13 cellular contexts compared by ENCODE assay signal in the genomic region with DNA sequence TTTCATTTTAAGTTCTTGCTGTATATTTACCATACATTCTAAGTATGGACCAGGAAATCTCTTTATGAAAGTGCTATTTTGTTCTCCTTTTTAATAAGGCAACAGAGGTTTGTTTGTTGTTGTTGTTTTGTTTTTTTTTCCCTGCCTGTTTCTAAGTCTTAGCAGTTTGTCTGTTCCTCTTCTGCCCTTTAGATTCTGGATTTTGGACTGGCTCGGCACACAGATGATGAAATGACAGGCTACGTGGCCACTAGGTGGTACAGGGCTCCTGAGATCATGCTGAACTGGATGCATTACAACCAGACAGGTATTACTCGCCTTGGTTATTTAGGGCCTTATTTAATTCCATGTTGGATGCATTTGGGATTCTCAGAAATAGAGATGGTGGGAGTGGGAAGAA. TPM values are rescaled to one million over a fixed set of nuclear protein-coding genes. Genes with fewer than 3 reads are reported as not detected.
DNase-seq lines count a peak whose midpoint lies in the region; ATAC-seq, FAIRE-seq and TF ChIP-seq lines count a peak whose summit lies in the region.
"Had no signal": no experiment of that assay in that cellular context is flagged by ENCODE, and none has a peak within 500 bp of the region (broad histone marks: within the 10 kb centered on the region; RNA-seq: fewer than 3 reads in every experiment).

No MANE protein-coding gene starts in this region.

- H3F3A ChIP-seq in PC-3 (ENCODE audit: low read length, unreplicated experiment), result no peaks in the 10 kb centered on the region

- BruUV-seq in PC-3 (replicated peaks; lab: Mats Ljungman, UMichigan), result no TSS peak

- H3K4me3 ChIP-seq in PC-3 (ENCODE audit: low read length), result no peak overlapping the region
- no peak overlapping the region for H3K4me3 ChIP-seq in foreskin fibroblast (ENCODE audit: low read depth in 1 of 2, low read length in 2 of 2)
- H3K4me3 ChIP-seq in uterus, result no peak overlapping the region

- no peak for FAIRE-seq in urothelium cell line (lab: Jason Lieb, UNC)

- CTCF ChIA-PET in PC-3 (lab: Charles Lee), result no interaction called here

- H3K9me3 Mint-ChIP-seq in activated naive CD8-positive, alpha-beta T cell (ENCODE audit: low read depth), result no peaks in the 10 kb centered on the region
- no peaks in the 10 kb centered on the region for H3K9me3 Mint-ChIP-seq in activated naive CD8-positive, alpha-beta T cell treated with anti-CD3 and anti-CD28 coated beads, Interleukin-2, amount 50 U/mL, for 24 hours

- no peaks in the 10 kb centered on the region for H3K9me3 ChIP-seq in PC-3 (ENCODE audit: low read length)
- no peaks in the 10 kb centered on the region for H3K9me3 ChIP-seq in uterus

- H3K4me3 Mint-ChIP-seq in activated naive CD8-positive, alpha-beta T cell, result no peak overlapping the region
- H3K4me3 Mint-ChIP-seq in activated naive CD8-positive, alpha-beta T cell treated with anti-CD3 and anti-CD28 coated beads, Interleukin-2, amount 50 U/mL, for 24 hours, result no peak overlapping the region
- H3K4me3 Mint-ChIP-seq: T-helper 1 cell treated with Interleukin-12 subunit alpha and Interleukin-12 subunit beta and Interleukin-4 antibody, amounts not matched to agents 30 μg/mL and 1 μg/mL, for 36 hours had no signal

- H4K20me1 ChIP-seq in PC-3 (ENCODE audit: low read length), result peaks cover 8% of the 10 kb centered on the region; the same call in 1 of the 2 replicates

- no peak overlapping the region for H3K9ac ChIP-seq in PC-3 (ENCODE audit: low read length)

- DNase-seq in activated naive CD8-positive, alpha-beta T cell treated with anti-CD3 and anti-CD28 coated beads, Interleukin-2, amount 50 U/mL, for 24 hours, result no peak
- DNase-seq in PC-3 (peak; percentile 30), foreskin fibroblast (no peak), uterus (no peak), urothelium cell line (ENCODE audit: low spot score) (no peak), NCI-H446 treated with DMSO at 0.1 percent for 48 hours (lab: John Stamatoyannopoulos, UW) (no peak)
- DNase-seq: activated effector memory CD4-positive, alpha-beta T cell treated with Interleukin-2 at 50 U/mL for 16 hours; NCI-H1436; stimulated activated CD4-positive, alpha-beta T cell treated with anti-CD3 and anti-CD28 coated beads, Interleukin-2, amount 100 ng/mL, for 48 hours had no signal

- no peaks in the 10 kb centered on the region for H3K27me3 Mint-ChIP-seq in activated naive CD8-positive, alpha-beta T cell
- no peaks in the 10 kb centered on the region for H3K27me3 Mint-ChIP-seq in activated naive CD8-positive, alpha-beta T cell treated with anti-CD3 and anti-CD28 coated beads, Interleukin-2, amount 50 U/mL, for 24 hours

- no peaks in the 10 kb centered on the region for H3K4me1 ChIP-seq in PC-3 (ENCODE audit: insufficient read depth, low read length)
- peaks cover 0 to 8% of the 10 kb centered on the region in 2 donors for H3K4me1 ChIP-seq in uterus

- H3K27ac ChIP-seq in PC-3 (ENCODE audit: low read length) (no peak overlapping the region), uterus (peak overlapping the region; percentile 55 to 62)
- H3K27ac ChIP-seq: epithelial cell of prostate had no signal

- H3K79me2 ChIP-seq in PC-3 (ENCODE audit: low read length), result peaks cover 19% of the 10 kb centered on the region; the same call in 1 of the 2 replicates

- ATAC-seq in activated naive CD8-positive, alpha-beta T cell treated with anti-CD3 and anti-CD28 coated beads, Interleukin-2, amount 50 U/mL, for 24 hours, result no peak
- ATAC-seq in PC-3, result 0 out of 2 replicates have a peak, but pooled peaks have one; percentile 54
- no peak for ATAC-seq in HG02623 (IDR thresholded peaks at IDR 0.05; ENCODE audit: unreplicated experiment)

- H3K27ac Mint-ChIP-seq in activated naive CD8-positive, alpha-beta T cell, result peak overlapping the region; percentile 54
- H3K27ac Mint-ChIP-seq in activated naive CD8-positive, alpha-beta T cell treated with anti-CD3 and anti-CD28 coated beads, Interleukin-2, amount 50 U/mL, for 24 hours, result no peak overlapping the region
- H3K27ac Mint-ChIP-seq: T-helper 1 cell treated with Interleukin-12 subunit alpha and Interleukin-12 subunit beta and Interleukin-4 antibody, amounts not matched to agents 30 μg/mL and 1 μg/mL, for 36 hours had no signal

- peak; percentile 64 for TF ChIP-seq CTCF in PC-3 (conservative IDR thresholded peaks at IDR 0.05; ENCODE audit: low read depth, low read length)
- peak; percentile 3 for TF ChIP-seq CTCF in foreskin fibroblast (IDR thresholded peaks at IDR 0.05; ENCODE audit: low read depth, low read length)
- TF ChIP-seq CTCF in uterus (IDR thresholded peaks at IDR 0.05), result no peak

- H3K4me1 Mint-ChIP-seq in activated naive CD8-positive, alpha-beta T cell (ENCODE audit: low read depth), result peaks cover 15% of the 10 kb centered on the region
- peaks cover 3% of the 10 kb centered on the region for H3K4me1 Mint-ChIP-seq in activated naive CD8-positive, alpha-beta T cell treated with anti-CD3 and anti-CD28 coated beads, Interleukin-2, amount 50 U/mL, for 24 hours

- no peak overlapping the region for H3K4me2 ChIP-seq in PC-3 (ENCODE audit: low read length)

- no peak for TF ChIP-seq POLR2A in uterus (IDR thresholded peaks at IDR 0.05)

- POLR2A ChIA-PET in PC-3 (lab: Charles Lee; ENCODE audit: unreplicated experiment), result no interaction called here

- H2AFZ ChIP-seq in PC-3 (ENCODE audit: low read length), result no peak overlapping the region

- intact Hi-C loops in PC-3 (cut with micrococcal nuclease) (no loop called here), uterus (cut with DNase I; ENCODE audit: low total_unique reads) (no loop called here)

- H3K9me2 ChIP-seq in PC-3 (replicated peaks; ENCODE audit: low read length), result no peaks in the 10 kb centered on the region

- H3K36me3 ChIP-seq in PC-3 (ENCODE audit: low read depth, low read length) (peaks cover 46% of the 10 kb centered on the region), uterus (no peaks in the 10 kb centered on the region)

- H3K27me3 ChIP-seq in PC-3 (ENCODE audit: low read length) (no peaks in the 10 kb centered on the region), uterus (no peaks in the 10 kb centered on the region)

- peaks cover 15% of the 10 kb centered on the region for H3K36me3 Mint-ChIP-seq in activated naive CD8-positive, alpha-beta T cell
- H3K36me3 Mint-ChIP-seq in activated naive CD8-positive, alpha-beta T cell treated with anti-CD3 and anti-CD28 coated beads, Interleukin-2, amount 50 U/mL, for 24 hours (ENCODE audit: low read depth), result peaks cover 20% of the 10 kb centered on the region

RNA-seq across cellular contexts. Expression of a gene that starts 48.0 kb away (rescaled TPM):
- total RNA-seq in PC-3 (2014; rRNA removed) (53.7 and 56.8 TPM in 2 replicates), uterus (100 to 1,000 TPM in 2 of 4 donors, 10 to 100 TPM in 2; 62.0 to 117 (median 86.2) TPM)

RNA-seq across cellular contexts. Expression of a gene that starts 51.2 kb away (rescaled TPM):
- total RNA-seq in PC-3 (2014; rRNA removed) (not detected in 2 replicates), uterus (under 1 TPM in 1 of 4 donors, not detected in 3; 0.07 TPM)

RNA-seq across cellular contexts. Expression of a gene that starts 54.7 kb away (rescaled TPM):
- total RNA-seq in PC-3 (2014; rRNA removed) (36.9 and 41.4 TPM in 2 replicates), uterus (10 to 100 TPM in 1 of 4 donors, 1 to 10 TPM in 2, under 1 TPM in 1; 0.26 to 10.9 (median 3.0) TPM)

Comparison
In these comparisons a context has a peak if more than half of its experiments do, and no peak if none do; other contexts are left out.
1. CTCF ChIP-seq: peak in PC-3 (single experiment) and foreskin fibroblast (single experiment); none in uterus (0 of 4).